ENCODE assay signal across 8 cellular contexts in genomic region chr1:119948342-119949214, GRCh38. TPM values are rescaled to one million over a fixed set of nuclear protein-coding genes. Genes with fewer than 3 reads are reported as not detected.
DNase-seq lines count a peak whose midpoint lies in the region; ATAC-seq lines count a peak whose summit lies in the region.

No MANE protein-coding gene starts in this region.

- no peak overlapping the region for H3K27ac ChIP-seq in caudate nucleus (ENCODE audit: low read depth, low read length)

- ATAC-seq in HG03045 (IDR thresholded peaks at IDR 0.05; ENCODE audit: unreplicated experiment) (peak; percentile 69), left colon (peak; percentile 91), GM21367 (IDR thresholded peaks at IDR 0.05; ENCODE audit: unreplicated experiment) (no peak)

- DNase-seq in GM03348 (ENCODE audit: low spot score) (peak; percentile 75), NCI-H226 (peak; percentile 51), caudate nucleus (lab: John Stamatoyannopoulos, UW) (peak in 56 of 61 donors; percentile 4 to 83 (median 38)), left colon (peak; percentile 59 to 90)
- peak; percentile 16 to 54 (median 46) for DNase-seq in activated CD4-positive, CD25-positive, alpha-beta regulatory T cell (lab: John Stamatoyannopoulos, UW)
- peak; percentile 65 to 67 for DNase-seq in stimulated activated CD4-positive, alpha-beta T cell treated with anti-CD3 and anti-CD28 coated beads, Interleukin-2, amount 100 ng/mL, for 48 hours

- intact Hi-C loops in left colon (cut with DNase I, micrococcal nuclease): no loop called here

RNA-seq across cellular contexts. Expression of gene ADAM30, which starts 52.3 kb away (rescaled TPM):
- total RNA-seq in left colon: not detected
